In the genomic region with DNA sequence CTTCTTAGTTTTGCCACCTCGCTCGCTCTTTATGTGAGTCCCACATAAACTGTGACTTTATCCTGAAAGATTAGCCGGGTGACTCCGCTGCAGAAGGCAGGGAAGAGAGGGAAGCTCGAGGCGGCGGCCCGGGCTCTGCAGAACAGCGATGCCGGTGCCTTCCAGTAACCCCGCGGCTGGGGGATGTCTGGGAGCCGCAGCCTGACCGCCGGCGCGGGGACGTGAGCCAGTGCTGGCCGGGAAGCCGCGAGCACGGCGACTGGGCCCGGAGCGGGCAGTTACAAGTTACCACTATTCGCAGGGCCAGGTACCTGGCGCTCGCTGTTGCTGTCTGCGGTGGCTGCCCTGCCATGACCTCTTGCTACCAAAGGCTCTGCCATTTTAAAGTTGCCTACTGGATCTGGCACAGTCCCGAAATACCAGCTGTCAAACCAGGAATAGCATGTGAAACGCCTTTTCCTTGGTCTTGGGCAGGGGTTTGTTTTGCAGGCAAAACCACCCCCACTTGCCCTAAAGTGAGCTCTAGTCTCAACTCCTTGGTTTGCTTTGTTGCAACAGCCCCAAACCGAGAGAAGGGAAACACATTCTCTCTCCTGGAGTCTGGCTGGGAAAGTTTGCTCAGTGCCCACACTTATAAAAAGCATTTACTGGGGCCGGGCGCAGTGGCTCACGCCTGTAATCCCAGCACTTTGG, we compare ENCODE assay signal across 8 cellular contexts.
DNase-seq lines count a peak whose midpoint lies in the region; ATAC-seq and TF ChIP-seq lines count a peak whose summit lies in the region.

No MANE protein-coding gene starts in this region.

- H3K4me1 ChIP-seq in ascending aorta (peaks cover 0 to 33% of the 10 kb centered on the region in 2 donors), hepatocyte (ENCODE audit: insufficient read depth) (peaks cover 8% of the 10 kb centered on the region), prostate gland (replicated peaks) (no peaks in the 10 kb centered on the region)

- WGBS in hepatocyte (ENCODE audit: low lambda C conversion rate, missing lambda C conversion rate), result 22% methylated on average over 35 of the region's 35 CpGs
- WGBS in prostate gland, result 22% methylated on average over 27 of the region's 35 CpGs

- H4K20me1 ChIP-seq in hepatocyte (ENCODE audit: insufficient read depth, poor library complexity, severe bottlenecking), result peaks cover 20% of the 10 kb centered on the region

- intact Hi-C loops in ascending aorta (cut with DNase I), result loop anchor here (2.0 to 10.0 kb wide), 6 partner anchors 114 to 1662 kb away; a partner anchor contains a TSS
- intact Hi-C loops in prostate gland (cut with DNase I), result no loop called here

- H2AFZ ChIP-seq in hepatocyte, result peak overlapping the region; percentile 61

- H3K27me3 ChIP-seq in ascending aorta (no peaks in the 10 kb centered on the region), hepatocyte (no peaks in the 10 kb centered on the region), prostate gland (replicated peaks; ENCODE audit: insufficient read depth) (no peaks in the 10 kb centered on the region)

- no peak for ATAC-seq in activated CD4-positive, CD25-positive, alpha-beta regulatory T cell treated with anti-CD3 and anti-CD28 coated beads, Interleukin-2, amount 50 U/mL, for 24 hours
- ATAC-seq in GM19351 (IDR thresholded peaks at IDR 0.05; ENCODE audit: unreplicated experiment), result no peak
- ATAC-seq in GM21423 (IDR thresholded peaks at IDR 0.05; ENCODE audit: unreplicated experiment), result no peak

- H3K79me2 ChIP-seq in hepatocyte, result peaks cover 28% of the 10 kb centered on the region

- H3K9me3 ChIP-seq in ascending aorta (no peaks in the 10 kb centered on the region), hepatocyte (ENCODE audit: low read depth) (no peaks in the 10 kb centered on the region), prostate gland (no peaks in the 10 kb centered on the region)

- H3K4me3 ChIP-seq in ascending aorta (peak overlapping the region; percentile 79 to 90), hepatocyte (peak overlapping the region; percentile 86), prostate gland (peak overlapping the region; percentile 64 to 73)

- H3K9me2 ChIP-seq in hepatocyte (replicated peaks; ENCODE audit: insufficient read depth), result no peaks in the 10 kb centered on the region

- TF ChIP-seq POLR2A in prostate gland (IDR thresholded peaks at IDR 0.05), result no peak

- TF ChIP-seq CTCF in ascending aorta (IDR thresholded peaks at IDR 0.05), result no peak
- no peak for TF ChIP-seq CTCF in hepatocyte (IDR thresholded peaks at IDR 0.05; ENCODE audit: poor library complexity)
- TF ChIP-seq CTCF in prostate gland (IDR thresholded peaks at IDR 0.05), result no peak

- peak overlapping the region; percentile 99 to 100 for H3K27ac ChIP-seq in ascending aorta
- H3K27ac ChIP-seq in hepatocyte, result peak overlapping the region; percentile 98
- H3K27ac ChIP-seq in prostate gland, result peak overlapping the region; percentile 59 to 90

- H3K36me3 ChIP-seq in ascending aorta (peaks cover 21 to 24% of the 10 kb centered on the region in 2 donors), hepatocyte (replicated peaks; ENCODE audit: insufficient read depth, low read depth) (peaks cover 5% of the 10 kb centered on the region), prostate gland (peaks cover 4 to 8% of the 10 kb centered on the region in 2 donors)

- DNase-seq in activated CD4-positive, CD25-positive, alpha-beta regulatory T cell treated with anti-CD3 and anti-CD28 coated beads, Interleukin-2, amount 50 U/mL, for 72 hours, result peak; percentile 34
- DNase-seq in ascending aorta (ENCODE audit: low spot score in 2 of 2), result peak in 1 of 2 donors; percentile 86
- DNase-seq in hepatocyte (ENCODE audit: low spot score), result peak; percentile 63
- DNase-seq in prostate gland (ENCODE audit: low spot score), result peak; percentile 26
- no peak for DNase-seq in stimulated activated CD8-positive, alpha-beta memory T cell treated with anti-CD3 and anti-CD28 coated beads, Interleukin-4, amount 100 ng/mL, for 48 hours

- peak overlapping the region; percentile 94 for H3K4me2 ChIP-seq in hepatocyte
